7 cellular contexts compared by ENCODE assay signal in genomic region chr14:101954501-101954900, GRCh38.
"Had no signal": no experiment of that assay in that cellular context is flagged by ENCODE, and none has a peak within 500 bp of the region (broad histone marks: within the 10 kb centered on the region; RNA-seq: fewer than 3 reads in every experiment).

No MANE protein-coding gene starts in this region.

- H3K4me1 Mint-ChIP-seq: GM23338, H9 had no signal

- FAIRE-seq: H1, H54, HTR-8/SVneo had no signal

- H3K27ac Mint-ChIP-seq: GM23338, H9 had no signal

- H3K4me3 ChIP-seq: GM23338 had no signal

- DNase-seq: H9, HCEC 1CT, IMR-90 had no signal

- H3K4me3 Mint-ChIP-seq: GM23338, H9 had no signal
